In genomic region chr21:39093526-39093925, GRCh38 we compare ENCODE assay signal across 16 cellular contexts.
"Had no signal": no experiment of that assay in that cellular context is flagged by ENCODE, and none has a peak within 500 bp of the region (broad histone marks: within the 10 kb centered on the region; RNA-seq: fewer than 3 reads in every experiment).

No MANE protein-coding gene starts in this region.

- H2AFZ ChIP-seq: parathyroid adenoma had no signal

- DNase-seq: activated CD4-positive, alpha-beta T cell treated with anti-CD3 and anti-CD28 coated beads, Interleukin-2, amount 10 ng/mL, durations not matched to agents 7 days and 5 days; activated CD4-positive, CD25-positive, alpha-beta regulatory T cell; activated naive CD4-positive, alpha-beta T cell; activated T-cell treated with anti-CD3 and anti-CD28 coated beads for 4 hours; gastrocnemius medialis; heart left ventricle; left colon; mammary epithelial cell; naive thymus-derived CD4-positive, alpha-beta T cell; stimulated activated CD4-positive, alpha-beta T cell treated with anti-CD3 and anti-CD28 coated beads, Interleukin-4, amount 100 ng/mL, for 24 hours; stimulated activated naive CD4-positive, alpha-beta T cell treated with Interleukin-2 at 50 U/mL for 16 hours; SW 1271 had no signal

- H3K4me3 ChIP-seq: breast epithelium, gastrocnemius medialis, heart left ventricle had no signal

- H3K4me1 ChIP-seq: breast epithelium had no signal

- H3K27ac ChIP-seq: epithelial cell of prostate, gastrocnemius medialis, parathyroid adenoma had no signal

- H3K27me3 ChIP-seq: breast epithelium, gastrocnemius medialis, heart left ventricle, neutrophil had no signal

- H3K9ac ChIP-seq: parathyroid adenoma had no signal

- H3K79me2 ChIP-seq: parathyroid adenoma had no signal

- H3K9me3 ChIP-seq: breast epithelium, gastrocnemius medialis, heart left ventricle, neutrophil had no signal

- H3K36me3 ChIP-seq: breast epithelium, gastrocnemius medialis, heart left ventricle, neutrophil had no signal

- ATAC-seq: gastrocnemius medialis, left colon had no signal
